16 cellular contexts compared by ENCODE assay signal in the genomic region with DNA sequence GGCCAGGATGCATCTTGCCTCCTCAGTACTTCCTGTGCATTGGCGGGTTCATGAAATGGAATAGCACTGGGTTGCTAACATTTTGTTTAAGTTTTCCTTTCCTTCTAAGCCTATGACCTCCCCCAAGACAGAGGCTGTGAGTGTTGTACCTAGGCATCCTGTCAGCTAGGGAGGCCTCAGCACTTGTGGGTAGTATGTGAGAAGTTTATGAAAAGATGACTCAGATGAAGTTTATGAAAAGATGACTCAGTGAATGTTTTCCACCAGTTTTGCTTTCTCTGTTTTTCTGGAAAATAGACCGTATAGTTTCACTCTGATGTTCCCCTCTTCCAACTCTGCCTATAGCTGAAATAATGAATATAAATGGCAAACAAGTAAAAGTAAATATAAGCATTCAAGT.
"Had no signal": no experiment of that assay in that cellular context is flagged by ENCODE, and none has a peak within 500 bp of the region (broad histone marks: within the 10 kb centered on the region; RNA-seq: fewer than 3 reads in every experiment).

No MANE protein-coding gene starts in this region.

- H3K9me3 Mint-ChIP-seq: activated CD4-positive, alpha-beta T cell treated with anti-CD3 and anti-CD28 coated beads, Interleukin-2, amount 10 ng/mL, durations not matched to agents 7 days and 5 days; T-helper 2 cell treated with Interferon-gamma antibody and Interleukin-4, amounts not matched to agents 5 μg/mL and 100 μg/mL, for 36 hours had no signal

- H3K9me3 ChIP-seq: colonic mucosa, esophagus squamous epithelium, thyroid gland had no signal

- H3K27ac ChIP-seq: colonic mucosa, esophagus squamous epithelium, parathyroid adenoma, thyroid gland had no signal

- H3K27ac Mint-ChIP-seq: activated B cell treated with CpG ODN at 0.5 μM for 24 hours; activated CD4-positive, alpha-beta T cell treated with anti-CD3 and anti-CD28 coated beads, Interleukin-2, amount 10 ng/mL, durations not matched to agents 7 days and 5 days; naive B cell; stimulated activated effector memory CD8-positive, alpha-beta T cell treated with anti-CD3 and anti-CD28 coated beads, Interleukin-12 subunit alpha, Interleukin-12 subunit beta, amount 100 ng/mL, for 72 hours; T-helper 2 cell treated with Interferon-gamma antibody and Interleukin-4, amounts not matched to agents 5 μg/mL and 100 μg/mL, for 36 hours had no signal

- H3K36me3 Mint-ChIP-seq: naive B cell; stimulated activated effector memory CD8-positive, alpha-beta T cell treated with anti-CD3 and anti-CD28 coated beads, Interleukin-12 subunit alpha, Interleukin-12 subunit beta, amount 100 ng/mL, for 72 hours had no signal

- H3K27me3 ChIP-seq: colonic mucosa, esophagus squamous epithelium, thyroid gland had no signal

- H3K36me3 ChIP-seq: colonic mucosa, esophagus squamous epithelium, thyroid gland had no signal

- H3K4me3 ChIP-seq: colonic mucosa, esophagus squamous epithelium, thyroid gland had no signal

- DNase-seq: activated B cell treated with CpG ODN at 0.5 μM for 24 hours; activated CD4-positive, alpha-beta T cell treated with anti-CD3 and anti-CD28 coated beads, Interleukin-2, amount 10 ng/mL, durations not matched to agents 7 days and 5 days; activated CD8-positive, alpha-beta memory T cell treated with anti-CD3 and anti-CD28 coated beads for 24 hours; aorta; caudate nucleus; colonic mucosa; esophagus squamous epithelium; mammary epithelial cell; naive B cell; retina; SW 1271; thyroid gland had no signal

- H3K4me1 ChIP-seq: colonic mucosa, esophagus squamous epithelium, parathyroid adenoma had no signal

- H3K27me3 Mint-ChIP-seq: activated B cell treated with CpG ODN at 0.5 μM for 24 hours, naive B cell had no signal

- H3K4me3 Mint-ChIP-seq: activated B cell treated with CpG ODN at 0.5 μM for 24 hours; activated CD4-positive, alpha-beta T cell treated with anti-CD3 and anti-CD28 coated beads, Interleukin-2, amount 10 ng/mL, durations not matched to agents 7 days and 5 days; naive B cell; stimulated activated effector memory CD8-positive, alpha-beta T cell treated with anti-CD3 and anti-CD28 coated beads, Interleukin-12 subunit alpha, Interleukin-12 subunit beta, amount 100 ng/mL, for 72 hours; T-helper 2 cell treated with Interferon-gamma antibody and Interleukin-4, amounts not matched to agents 5 μg/mL and 100 μg/mL, for 36 hours had no signal

- ATAC-seq: left lobe of liver; stimulated activated effector memory CD8-positive, alpha-beta T cell treated with anti-CD3 and anti-CD28 coated beads, Interleukin-12 subunit alpha, Interleukin-12 subunit beta, amount 100 ng/mL, for 72 hours had no signal

- H3K4me1 Mint-ChIP-seq: activated B cell treated with CpG ODN at 0.5 μM for 24 hours; activated CD4-positive, alpha-beta T cell treated with anti-CD3 and anti-CD28 coated beads, Interleukin-2, amount 10 ng/mL, durations not matched to agents 7 days and 5 days; naive B cell; stimulated activated effector memory CD8-positive, alpha-beta T cell treated with anti-CD3 and anti-CD28 coated beads, Interleukin-12 subunit alpha, Interleukin-12 subunit beta, amount 100 ng/mL, for 72 hours had no signal
